ENCODE assay signal across 12 cellular contexts in the genomic region with DNA sequence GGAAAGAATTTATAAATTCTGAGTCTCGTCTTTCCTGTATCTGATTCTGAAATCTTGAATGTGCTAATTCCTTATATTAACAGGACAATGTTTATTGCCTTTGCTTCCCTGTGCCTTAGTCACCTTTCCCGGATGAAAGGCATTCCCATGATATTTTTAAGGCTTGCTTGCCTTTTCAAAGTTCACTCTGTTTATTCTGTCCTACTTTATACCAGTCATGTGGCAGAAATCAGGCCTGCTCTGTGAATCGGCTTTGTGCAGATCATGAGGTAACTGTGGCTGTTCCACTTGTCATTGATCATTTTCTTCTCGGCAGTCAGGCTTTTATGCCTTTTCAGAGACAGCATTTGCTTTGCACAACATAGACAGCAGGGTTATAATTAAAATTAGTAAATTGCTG. TPM values are rescaled to one million over a fixed set of nuclear protein-coding genes. Genes with fewer than 3 reads are reported as not detected.
DNase-seq lines count a peak whose midpoint lies in the region; ATAC-seq and TF ChIP-seq lines count a peak whose summit lies in the region.
"Had no signal": no experiment of that assay in that cellular context is flagged by ENCODE, and none has a peak within 500 bp of the region (broad histone marks: within the 10 kb centered on the region; RNA-seq: fewer than 3 reads in every experiment).

No MANE protein-coding gene starts in this region.

- no peak overlapping the region for H3K9ac ChIP-seq in liver (ENCODE audit: low read depth in 1 of 2, low read length in 2 of 2)

- DNase-seq in NCI-H1092 treated with DMSO at 0.1 percent for 48 hours (lab: John Stamatoyannopoulos, UW) (peak; percentile 25), dermis microvascular lymphatic vessel endothelial cell (ENCODE audit: low read depth in 2 of 2) (peak; percentile 35 to 88), substantia nigra (lab: John Stamatoyannopoulos, UW) (peak in 30 of 49 donors; percentile 7 to 72 (median 32)), ovary (no peak), sciatic nerve (ENCODE audit: low spot score) (no peak)
- DNase-seq: KG1, NCI-H2171 treated with DMSO at 0.1 percent for 48 hours had no signal

- peak in 1 of 2 donors; percentile 18 for TF ChIP-seq RAD21 in liver (IDR thresholded peaks at IDR 0.05)

- peaks cover 0 to 8% (median 0%) of the 10 kb centered on the region in 4 donors for H3K4me1 ChIP-seq in liver (ENCODE audit: control insufficient read depth in 4 of 4, insufficient read depth in 4 of 4, low read length in 3 of 4)
- peaks cover 4% of the 10 kb centered on the region for H3K4me1 ChIP-seq in ovary (ENCODE audit: insufficient read depth)

- no peak for TF ChIP-seq EP300 in ovary (IDR thresholded peaks at IDR 0.05)

- TF ChIP-seq CTCF in liver (IDR thresholded peaks at IDR 0.05; ENCODE audit: low read depth, low read length, missing input control) (no peak), ovary (IDR thresholded peaks at IDR 0.05) (no peak)

- intact Hi-C loops in ovary (cut with DNase I): no loop called here
- intact Hi-C loops in sciatic nerve (cut with DNase I): no loop called here

- H3K36me3 ChIP-seq in liver (ENCODE audit: control insufficient read depth in 4 of 4, insufficient read depth in 3 of 4, low read depth in 1 of 4, low read length in 3 of 4) (peaks cover 1 to 43% (median 21%) of the 10 kb centered on the region in 4 donors), ovary (no peaks in the 10 kb centered on the region)

- TF ChIP-seq POLR2A in ovary (IDR thresholded peaks at IDR 0.05): no peak

- H3K27ac ChIP-seq in liver (ENCODE audit: low read depth in 1 of 2, low read length in 2 of 2) (peak overlapping the region; percentile 25 to 41), substantia nigra (ENCODE audit: low read depth, low read length, poor library complexity, severe bottlenecking) (peak overlapping the region; percentile 68), ovary (no peak overlapping the region)

- H3K27me3 ChIP-seq in liver (ENCODE audit: control insufficient read depth in 4 of 4, insufficient read depth in 4 of 4, low read length in 3 of 4): no peaks in the 10 kb centered on the region
- no peaks in the 10 kb centered on the region for H3K27me3 ChIP-seq in ovary

- WGBS in liver: 45% methylated on average over 4 of the region's 4 CpGs
- WGBS in ovary, 3 donors: 63 to 78% (median 71%) methylated on average over 4 of the region's 4 CpGs

- ATAC-seq in HG03135 (IDR thresholded peaks at IDR 0.05; ENCODE audit: unreplicated experiment) (no peak), sciatic nerve (no peak)
- no peak for ATAC-seq in activated CD4-positive, CD25-positive, alpha-beta regulatory T cell treated with anti-CD3 and anti-CD28 coated beads, Interleukin-2, amount 50 U/mL, for 24 hours

- H3K9me3 ChIP-seq in liver (ENCODE audit: control insufficient read depth in 4 of 4, low read length in 3 of 4): no peaks in the 10 kb centered on the region
- H3K9me3 ChIP-seq in ovary: no peaks in the 10 kb centered on the region

- H3K4me3 ChIP-seq in liver (ENCODE audit: low read depth in 1 of 3, low read length in 3 of 3) (no peak overlapping the region), ovary (no peak overlapping the region)

TF ChIP-seq in liver, 16 proteins besides CTCF, POLR2A, EP300 and RAD21:
- no peak for TF ChIP-seq HNF4G (IDR thresholded peaks at IDR 0.05)
- TF ChIP-seq FOXA1 (IDR thresholded peaks at IDR 0.05): no peak
- TF ChIP-seq, protein P1, sequence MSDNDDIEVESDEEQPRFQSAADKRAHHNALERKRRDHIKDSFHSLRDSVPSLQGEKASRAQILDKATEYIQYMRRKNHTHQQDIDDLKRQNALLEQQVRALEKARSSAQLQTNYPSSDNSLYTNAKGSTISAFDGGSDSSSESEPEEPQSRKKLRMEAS (IDR thresholded peaks at IDR 0.05): no peak
- TF ChIP-seq ZBTB33 (IDR thresholded peaks at IDR 0.05): no peak
- peak; percentile 18 to 33 for TF ChIP-seq RXRA (IDR thresholded peaks at IDR 0.05)
- no peak for TF ChIP-seq TAF1 (conservative IDR thresholded peaks at IDR 0.05)
- TF ChIP-seq HNF4A (conservative IDR thresholded peaks at IDR 0.05): peak; percentile 18 to 36
- TF ChIP-seq JUND (IDR thresholded peaks at IDR 0.05): no peak
- TF ChIP-seq ATF3 (IDR thresholded peaks at IDR 0.05): peak; percentile 10
- TF ChIP-seq YY1 (IDR thresholded peaks at IDR 0.05): no peak

RNA-seq across cellular contexts. Expression of gene ABCC11, which starts 28.8 kb away (rescaled TPM):
- total RNA-seq in dermis microvascular lymphatic vessel endothelial cell (not detected in 2 replicates), liver (10 to 100 TPM in 1 of 2 donors, 1 to 10 TPM in 1; 1.4 to 22.3 TPM), ovary (1 to 10 TPM in 1 of 7 donors, under 1 TPM in 3, not detected in 3; 0.11 to 5.2 (median 0.54) TPM), sciatic nerve (not detected)
- polyA plus RNA-seq in liver (1 to 10 TPM; 2.5 to 2.8 TPM), ovary (under 1 TPM; 0.07 to 0.32 TPM)
- total RNA-seq: RPMI7951, skeletal muscle tissue had no signal

RNA-seq across cellular contexts. Expression of gene LONP2, which starts 32.0 kb away (rescaled TPM):
- total RNA-seq in dermis microvascular lymphatic vessel endothelial cell: 22.2 and 30.2 TPM in 2 replicates
- total RNA-seq in liver: 100 to 1,000 TPM in 1 of 2 donors, 10 to 100 TPM in 1; 30.0 to 304 TPM
- polyA plus RNA-seq in liver: 10 to 100 TPM; 50.6 to 55.0 TPM
- 100 to 1,000 TPM in 1 of 7 donors, 10 to 100 TPM in 6; 45.7 to 101 (median 79.9) TPM for total RNA-seq in ovary
- polyA plus RNA-seq in ovary: 10 to 100 TPM; 30.0 to 56.2 TPM
- total RNA-seq in sciatic nerve: 75.9 TPM

Comparison
In these comparisons a context has a peak if more than half of its experiments do, and no peak if none do; other contexts are left out.
1. DNase-seq: peak in NCI-H1092 treated with DMSO at 0.1 percent for 48 hours (single experiment), dermis microvascular lymphatic vessel endothelial cell (2 of 2) and substantia nigra (30 of 49); none in ovary (0 of 5) and sciatic nerve (single experiment).
2. H3K27ac ChIP-seq: peak in liver (2 of 2) and substantia nigra (single experiment); none in ovary (0 of 2).